ENCODE assay signal across 1 cellular context in genomic region chr17:80875480-80875995, GRCh38.
TF ChIP-seq lines count a peak whose summit lies in the region.

No MANE protein-coding gene starts in this region.

TF ChIP-seq in HepG2, 621 proteins besides CTCF, POLR2A, EP300 and RAD21:
- TF ChIP-seq PRDM15 (CRISPR knock-in tag; IDR thresholded peaks at IDR 0.05): peak; percentile 76
